Comparison of ENCODE assay signal across 17 cellular contexts in the genomic region with DNA sequence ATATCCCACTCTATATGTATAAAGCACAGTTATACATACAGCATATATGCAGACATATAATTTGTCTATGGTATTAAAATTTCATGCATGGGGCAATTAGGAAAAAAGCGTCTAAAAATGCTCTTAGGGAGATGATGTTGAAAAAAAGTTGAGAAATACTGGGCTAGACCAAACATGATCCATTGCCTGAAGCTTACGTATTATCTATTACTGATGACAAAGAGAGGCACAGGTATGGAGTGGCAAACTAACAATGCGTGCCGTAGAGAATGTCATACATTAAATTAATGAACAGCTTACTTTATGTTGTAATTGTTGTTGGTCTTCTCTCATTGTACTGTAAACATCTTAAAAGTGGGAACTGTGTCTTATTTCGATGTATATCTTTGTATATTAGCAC. TPM values are rescaled to one million over a fixed set of nuclear protein-coding genes. Genes with fewer than 3 reads are reported as not detected.
DNase-seq lines count a peak whose midpoint lies in the region; ATAC-seq and TF ChIP-seq lines count a peak whose summit lies in the region.
"Had no signal": no experiment of that assay in that cellular context is flagged by ENCODE, and none has a peak within 500 bp of the region (broad histone marks: within the 10 kb centered on the region; RNA-seq: fewer than 3 reads in every experiment).

No MANE protein-coding gene starts in this region.

- TF ChIP-seq CTCF in CD4-positive, alpha-beta T cell (IDR thresholded peaks at IDR 0.05): no peak
- TF ChIP-seq CTCF in GM06990 (IDR thresholded peaks at IDR 0.05; ENCODE audit: insufficient read depth, low read length, poor library complexity, severe bottlenecking) (no peak), foreskin keratinocyte (conservative IDR thresholded peaks at IDR 0.05) (no peak)

- no peaks in the 10 kb centered on the region for H3K27me3 Mint-ChIP-seq in CD4-positive, alpha-beta T cell
- no peaks in the 10 kb centered on the region for H3K27me3 Mint-ChIP-seq in activated CD4-positive, alpha-beta memory T cell treated with anti-CD3 and anti-CD28 coated beads, Interleukin-2, amount 10 ng/mL, durations not matched to agents 7 days and 5 days

- intact Hi-C loops in CD4-positive, alpha-beta T cell (cut with DNase I, micrococcal nuclease): loop anchor here in 1 of 2 experiments (2.0 kb wide), 1 partner anchor 14 kb away; a partner anchor contains a TSS

- DNase-seq in CD4-positive, alpha-beta T cell: no peak
- DNase-seq in GM06990 (ENCODE audit: extremely low read depth, insufficient read length) (no peak), foreskin keratinocyte (peak; percentile 31 to 69), NCI-H226 (no peak), A172 (ENCODE audit: low spot score) (no peak), occipital lobe (lab: John Stamatoyannopoulos, UW) (no peak)
- DNase-seq in activated CD4-positive, alpha-beta memory T cell treated with anti-CD3 and anti-CD28 coated beads, Interleukin-2, amount 10 ng/mL, durations not matched to agents 7 days and 5 days: no peak
- DNase-seq: dermis blood vessel endothelial cell, esophagus squamous epithelium, heart left ventricle, NCI-H1092 treated with DMSO at 0.1 percent for 48 hours, NCI-H2227 treated with DMSO at 0.1 percent for 48 hours, SK-N-SH had no signal

- H3K4me1 Mint-ChIP-seq in CD4-positive, alpha-beta T cell (ENCODE audit: low read depth): peaks cover 90% of the 10 kb centered on the region
- H3K4me1 Mint-ChIP-seq in activated CD4-positive, alpha-beta memory T cell treated with anti-CD3 and anti-CD28 coated beads, Interleukin-2, amount 10 ng/mL, durations not matched to agents 7 days and 5 days: peaks cover 82% of the 10 kb centered on the region

- ATAC-seq in CD4-positive, alpha-beta T cell (ENCODE audit: poor library complexity): no peak
- peak; percentile 65 for ATAC-seq in foreskin keratinocyte
- ATAC-seq: heart left ventricle had no signal

- POLR2A ChIA-PET in CD4-positive, alpha-beta T cell (lab: Charles Lee): interaction anchor here (0.6 to 5.7 kb wide), 13 partner anchors 9 to 154 kb away, joined by 3 to 89 read pairs (median 4); a partner anchor contains a TSS
- POLR2A ChIA-PET in activated CD4-positive, alpha-beta memory T cell treated with anti-CD3 and anti-CD28 coated beads, Interleukin-2, amount 10 ng/mL, durations not matched to agents 7 days and 5 days (lab: Charles Lee): interaction anchor here (1.6 to 15.0 kb wide), 11 partner anchors 7 to 154 kb away, joined by 4 to 403 read pairs (median 9); a partner anchor contains a TSS

- peak overlapping the region; percentile 99 for H3K27ac Mint-ChIP-seq in CD4-positive, alpha-beta T cell
- peak overlapping the region; percentile 72 for H3K27ac Mint-ChIP-seq in activated CD4-positive, alpha-beta memory T cell treated with anti-CD3 and anti-CD28 coated beads, Interleukin-2, amount 10 ng/mL, durations not matched to agents 7 days and 5 days

- H3K9me3 Mint-ChIP-seq in CD4-positive, alpha-beta T cell: no peaks in the 10 kb centered on the region
- H3K9me3 Mint-ChIP-seq in activated CD4-positive, alpha-beta memory T cell treated with anti-CD3 and anti-CD28 coated beads, Interleukin-2, amount 10 ng/mL, durations not matched to agents 7 days and 5 days: no peaks in the 10 kb centered on the region

- peaks cover 89% of the 10 kb centered on the region for H3K36me3 Mint-ChIP-seq in CD4-positive, alpha-beta T cell (ENCODE audit: low read depth)
- H3K36me3 Mint-ChIP-seq in activated CD4-positive, alpha-beta memory T cell treated with anti-CD3 and anti-CD28 coated beads, Interleukin-2, amount 10 ng/mL, durations not matched to agents 7 days and 5 days (ENCODE audit: low read depth): peaks cover 81% of the 10 kb centered on the region

- CTCF ChIA-PET in CD4-positive, alpha-beta T cell (lab: Charles Lee): interaction anchor here (0.7 to 2.8 kb wide), 5 partner anchors 13 to 155 kb away, joined by 3 to 11 read pairs (median 3); no protein-coding TSS in a partner anchor
- CTCF ChIA-PET in activated CD4-positive, alpha-beta memory T cell treated with anti-CD3 and anti-CD28 coated beads, Interleukin-2, amount 10 ng/mL, durations not matched to agents 7 days and 5 days (lab: Charles Lee): interaction anchor here (0.7 to 2.1 kb wide), 9 partner anchors 8 to 106 kb away, joined by 3 to 10 read pairs (median 5); no protein-coding TSS in a partner anchor

- H3K4me1 ChIP-seq in foreskin keratinocyte: peaks cover 12% of the 10 kb centered on the region
- H3K4me1 ChIP-seq: esophagus squamous epithelium, parathyroid adenoma had no signal

- H3K27ac ChIP-seq in CD4-positive, alpha-beta T cell (ENCODE audit: low read depth, low read length): peak overlapping the region; percentile 45
- H3K27ac ChIP-seq in foreskin keratinocyte: no peak overlapping the region
- H3K27ac ChIP-seq: BLaER1, esophagus squamous epithelium, parathyroid adenoma had no signal

- H3K4me3 ChIP-seq in GM06990 (replicated peaks; ENCODE audit: low read depth, low read length): peak overlapping the region; percentile 55
- H3K4me3 ChIP-seq: BLaER1, esophagus squamous epithelium, heart left ventricle, skin epidermis had no signal

- peaks cover 10% of the 10 kb centered on the region for H3K36me3 ChIP-seq in GM06990 (ENCODE audit: control insufficient read depth, insufficient read depth, low read length)
- H3K36me3 ChIP-seq: esophagus squamous epithelium, heart left ventricle had no signal

- no peaks in the 10 kb centered on the region for H3K27me3 ChIP-seq in CD4-positive, alpha-beta T cell (ENCODE audit: control insufficient read depth, insufficient read depth, low read length)
- H3K27me3 ChIP-seq in GM06990 (replicated peaks; ENCODE audit: control insufficient read depth, insufficient read depth, low read length) (no peaks in the 10 kb centered on the region), foreskin keratinocyte (no peaks in the 10 kb centered on the region)
- H3K27me3 ChIP-seq: BLaER1, esophagus squamous epithelium, heart left ventricle had no signal

- H3K4me3 Mint-ChIP-seq in CD4-positive, alpha-beta T cell: peak overlapping the region; percentile 61
- H3K4me3 Mint-ChIP-seq in activated CD4-positive, alpha-beta memory T cell treated with anti-CD3 and anti-CD28 coated beads, Interleukin-2, amount 10 ng/mL, durations not matched to agents 7 days and 5 days: peak overlapping the region; percentile 61

- no peaks in the 10 kb centered on the region for H3K9me3 ChIP-seq in CD4-positive, alpha-beta T cell (ENCODE audit: control insufficient read depth, low read length)
- H3K9me3 ChIP-seq: esophagus squamous epithelium, heart left ventricle, SK-N-SH had no signal

RNA-seq across cellular contexts. Expression of a gene that starts 13.9 kb away (rescaled TPM):
- 100 to 1,000 TPM; 302 to 317 TPM for total RNA-seq in CD4-positive, alpha-beta T cell
- 100 to 1,000 TPM; 125 to 126 TPM for total RNA-seq in activated CD4-positive, alpha-beta memory T cell treated with anti-CD3 and anti-CD28 coated beads, Interleukin-2, amount 10 ng/mL, durations not matched to agents 7 days and 5 days
- total RNA-seq in foreskin keratinocyte (not detected in 2 replicates), occipital lobe (0.94 TPM)
- not detected in 2 replicates for polyA plus RNA-seq in foreskin keratinocyte
- not detected in 2 replicates for total RNA-seq in A172 (2014; rRNA removed; shearing (Covaris generic))
- total RNA-seq: Daoy had no signal
- polyA plus RNA-seq: SK-N-SH had no signal

Comparison
In these comparisons a context has a peak if more than half of its experiments do, and no peak if none do; other contexts are left out.
1. DNase-seq: peak in foreskin keratinocyte (2 of 2); none in CD4-positive, alpha-beta T cell (0 of 10), GM06990 (single experiment), activated CD4-positive, alpha-beta memory T cell treated with anti-CD3 and anti-CD28 coated beads, Interleukin-2, amount 10 ng/mL, durations not matched to agents 7 days and 5 days (single experiment), NCI-H226 (single experiment), A172 (single experiment) and occipital lobe (single experiment).
2. RNA of a gene that starts 13.9 kb away (total RNA-seq): 302 to 317 TPM in CD4-positive, alpha-beta T cell and 125 to 126 TPM in activated CD4-positive, alpha-beta memory T cell treated with anti-CD3 and anti-CD28 coated beads, Interleukin-2, amount 10 ng/mL, durations not matched to agents 7 days and 5 days; 0.94 TPM in occipital lobe (single experiment), not detected in foreskin keratinocyte and not detected in A172; every median in the first group is over 10 times any median in the second.